12 cellular contexts compared by ENCODE assay signal in genomic region chr20:24931888-24932287, GRCh38. TPM values are rescaled to one million over a fixed set of nuclear protein-coding genes. Genes with fewer than 3 reads are reported as not detected.
DNase-seq lines count a peak whose midpoint lies in the region; FAIRE-seq and TF ChIP-seq lines count a peak whose summit lies in the region.
"Not testable (repeated sequence)": the region's sequence is repeated elsewhere in the genome, so short reads cannot be mapped to it uniquely, and the experiment has no call there.
"Had no signal": no experiment of that assay in that cellular context is flagged by ENCODE, and none has a peak within 500 bp of the region (broad histone marks: within the 10 kb centered on the region; RNA-seq: fewer than 3 reads in every experiment).

No MANE protein-coding gene starts in this region.

- H2BK15ac ChIP-seq in mesenchymal stem cell (ENCODE audit: low read depth, poor library complexity, severe bottlenecking) = not testable (repeated sequence)

- DNase-seq in KBM-7 (peak; percentile 29), mesenchymal stem cell (peak; percentile 1)
- DNase-seq in PC-9; activated naive CD8-positive, alpha-beta T cell treated with anti-CD3 and anti-CD28 coated beads for 36 hours: not testable (repeated sequence)
- DNase-seq in activated CD4-positive, alpha-beta memory T cell treated with anti-CD3 and anti-CD28 coated beads, Interleukin-2, amount 10 ng/mL, durations not matched to agents 7 days and 5 days = peak; percentile 14

- H3K79me2 ChIP-seq in PC-9 (ENCODE audit: low read depth) = not testable (repeated sequence)

- not testable (repeated sequence) for H2AK5ac ChIP-seq in mesenchymal stem cell (ENCODE audit: low read length, severe bottlenecking)

- peaks cover 29% of the 10 kb centered on the region for H3K4me1 Mint-ChIP-seq in activated CD4-positive, alpha-beta memory T cell treated with anti-CD3 and anti-CD28 coated beads, Interleukin-2, amount 10 ng/mL, durations not matched to agents 7 days and 5 days
- H3K4me1 Mint-ChIP-seq in activated naive CD8-positive, alpha-beta T cell treated with anti-CD3 and anti-CD28 coated beads for 36 hours = peaks cover 30% of the 10 kb centered on the region

- not testable (repeated sequence) for H3K14ac ChIP-seq in mesenchymal stem cell (ENCODE audit: low read length in 2 of 2)

- H3K79me1 ChIP-seq in mesenchymal stem cell (replicated peaks; ENCODE audit: low read length, poor library complexity, severe bottlenecking) = not testable (repeated sequence)

- not testable (repeated sequence) for H4K8ac ChIP-seq in mesenchymal stem cell (ENCODE audit: low read length)

- H3K27me3 Mint-ChIP-seq in activated CD4-positive, alpha-beta memory T cell treated with anti-CD3 and anti-CD28 coated beads, Interleukin-2, amount 10 ng/mL, durations not matched to agents 7 days and 5 days; activated naive CD8-positive, alpha-beta T cell treated with anti-CD3 and anti-CD28 coated beads for 36 hours: not testable (repeated sequence)

- not testable (repeated sequence) for H3K18ac ChIP-seq in mesenchymal stem cell (ENCODE audit: low read depth in 1 of 2, low read length in 2 of 2)

- TF ChIP-seq CTCF in PC-9 (conservative IDR thresholded peaks at IDR 0.05) = not testable (repeated sequence)

- H3K27ac ChIP-seq in BLaER1 = peak overlapping the region; percentile 78
- peak overlapping the region; percentile 96 for H3K27ac ChIP-seq in PC-9
- H3K27ac ChIP-seq in mesenchymal stem cell (ENCODE audit: low read length, poor library complexity, severe bottlenecking) = not testable (repeated sequence)

- CTCF ChIA-PET in PC-9 (lab: Charles Lee) = not testable (repeated sequence)
- CTCF ChIA-PET in activated CD4-positive, alpha-beta memory T cell treated with anti-CD3 and anti-CD28 coated beads, Interleukin-2, amount 10 ng/mL, durations not matched to agents 7 days and 5 days (lab: Charles Lee) = interaction anchor here (1.1 to 3.4 kb wide), 5 partner anchors 15 to 58 kb away, joined by 4 to 23 read pairs (median 18); partner anchors contain the start of gene CST7

- not testable (repeated sequence) for H3K9me2 ChIP-seq in PC-9 (ENCODE audit: insufficient read depth)

- WGBS in mesenchymal stem cell = 33% methylated on average over 1 of the region's 1 CpG

- peaks cover 29% of the 10 kb centered on the region; the same call in 1 of the 2 replicates for H3K9me3 ChIP-seq in BLaER1
- H3K9me3 ChIP-seq in PC-9 (ENCODE audit: insufficient read depth, low read depth); mesenchymal stem cell (ENCODE audit: control insufficient read depth, low read length); skeletal muscle satellite cell (replicated peaks; ENCODE audit: low read length): not testable (repeated sequence)

- H3K27me3 ChIP-seq in BLaER1; PC-9 (ENCODE audit: insufficient read depth, low read depth); skeletal muscle satellite cell (ENCODE audit: control insufficient read depth, insufficient read depth, low read length): not testable (repeated sequence)
- H3K27me3 ChIP-seq in mesenchymal stem cell (ENCODE audit: control insufficient read depth in 1 of 2, insufficient read depth in 1 of 2, low read length in 2 of 2) = peaks cover 0 to 14% of the 10 kb centered on the region in 2 experiments

- BruUV-seq in PC-9 (replicated peaks; lab: Mats Ljungman, UMichigan) = not testable (repeated sequence)

- H3K36me3 ChIP-seq in BLaER1; PC-9 (ENCODE audit: low read depth); mesenchymal stem cell (ENCODE audit: control insufficient read depth in 1 of 2, insufficient read depth in 2 of 2, low read depth in 1 of 2, low read length in 2 of 2); skeletal muscle satellite cell (ENCODE audit: insufficient read depth, low read length): not testable (repeated sequence)

- intact Hi-C loops in PC-9 (cut with micrococcal nuclease; ENCODE audit: unreplicated experiment) = loop anchor here (5.0 to 10.0 kb wide), 3 partner anchors 143 to 1010 kb away; no protein-coding TSS in a partner anchor

- H3K4me3 ChIP-seq in BLaER1 = peak overlapping the region; percentile 28; the same call in 1 of the 2 replicates
- peak overlapping the region; percentile 62; the same call in 1 of the 2 replicates for H3K4me3 ChIP-seq in PC-9
- H3K4me3 ChIP-seq in mesenchymal stem cell (ENCODE audit: insufficient read depth in 1 of 2, low read depth in 1 of 2, low read length in 2 of 2); skeletal muscle satellite cell (ENCODE audit: low read length): not testable (repeated sequence)

- H3F3A ChIP-seq in PC-9 (ENCODE audit: insufficient read depth, low read depth) = peaks cover 20% of the 10 kb centered on the region; the same call in 1 of the 2 replicates

- not testable (repeated sequence) for H3K36me3 Mint-ChIP-seq in activated CD4-positive, alpha-beta memory T cell treated with anti-CD3 and anti-CD28 coated beads, Interleukin-2, amount 10 ng/mL, durations not matched to agents 7 days and 5 days (ENCODE audit: low read depth); activated naive CD8-positive, alpha-beta T cell treated with anti-CD3 and anti-CD28 coated beads for 36 hours

- in situ Hi-C loops in KBM-7 (cut with MboI; ENCODE audit: low pct_unique_long_range_greater_than_20kb, low sequenced_read_pairs) = not testable (repeated sequence)

- H4K91ac ChIP-seq in mesenchymal stem cell (ENCODE audit: low read length) = not testable (repeated sequence)

- not testable (repeated sequence) for H4K20me1 ChIP-seq in BLaER1; PC-9 (ENCODE audit: insufficient read depth)

- not testable (repeated sequence) for H2BK5ac ChIP-seq in mesenchymal stem cell (ENCODE audit: low read depth, low read length, poor library complexity, severe bottlenecking)

- H3K27ac Mint-ChIP-seq in activated CD4-positive, alpha-beta memory T cell treated with anti-CD3 and anti-CD28 coated beads, Interleukin-2, amount 10 ng/mL, durations not matched to agents 7 days and 5 days = peak overlapping the region; percentile 88
- H3K27ac Mint-ChIP-seq in activated naive CD8-positive, alpha-beta T cell treated with anti-CD3 and anti-CD28 coated beads for 36 hours = peak overlapping the region; percentile 58

- POLR2A ChIA-PET in PC-9 (lab: Charles Lee; ENCODE audit: unreplicated experiment) = not testable (repeated sequence)
- POLR2A ChIA-PET in activated CD4-positive, alpha-beta memory T cell treated with anti-CD3 and anti-CD28 coated beads, Interleukin-2, amount 10 ng/mL, durations not matched to agents 7 days and 5 days (lab: Charles Lee) = interaction anchor here (1.4 to 4.2 kb wide), 5 partner anchors 18 to 125 kb away, joined by 4 to 39 read pairs (median 7); partner anchors contain the start of gene CST7

- peaks cover 61% of the 10 kb centered on the region for H3K4me1 ChIP-seq in BLaER1
- peaks cover 37% of the 10 kb centered on the region for H3K4me1 ChIP-seq in PC-9 (replicated peaks; ENCODE audit: insufficient read depth)
- not testable (repeated sequence) for H3K4me1 ChIP-seq in mesenchymal stem cell (ENCODE audit: control insufficient read depth, insufficient read depth, low read depth, low read length); skeletal muscle satellite cell (ENCODE audit: control insufficient read depth, insufficient read depth, low read length)

- H3K4me3 Mint-ChIP-seq in activated CD4-positive, alpha-beta memory T cell treated with anti-CD3 and anti-CD28 coated beads, Interleukin-2, amount 10 ng/mL, durations not matched to agents 7 days and 5 days; activated naive CD8-positive, alpha-beta T cell treated with anti-CD3 and anti-CD28 coated beads for 36 hours: not testable (repeated sequence)

- H2BK120ac ChIP-seq in mesenchymal stem cell (ENCODE audit: low read depth, low read length) = not testable (repeated sequence)

- not testable (repeated sequence) for H3K23ac ChIP-seq in mesenchymal stem cell (ENCODE audit: low read length in 2 of 2)

- H3K9ac ChIP-seq in BLaER1 (peak overlapping the region; percentile 59; the same call in 1 of the 2 replicates), skeletal muscle satellite cell (ENCODE audit: low read depth, low read length) (peak overlapping the region; percentile 23)
- H3K9ac ChIP-seq in mesenchymal stem cell (ENCODE audit: low read length) = not testable (repeated sequence)

- H3K9me3 Mint-ChIP-seq in activated CD4-positive, alpha-beta memory T cell treated with anti-CD3 and anti-CD28 coated beads, Interleukin-2, amount 10 ng/mL, durations not matched to agents 7 days and 5 days; activated naive CD8-positive, alpha-beta T cell treated with anti-CD3 and anti-CD28 coated beads for 36 hours: not testable (repeated sequence)

- not testable (repeated sequence) for H3K4ac ChIP-seq in mesenchymal stem cell (ENCODE audit: low read depth in 1 of 2, low read length in 2 of 2)

- H2AFZ ChIP-seq in PC-9; mesenchymal stem cell (ENCODE audit: low read depth, low read length): not testable (repeated sequence)

- not testable (repeated sequence) for H2BK12ac ChIP-seq in mesenchymal stem cell (ENCODE audit: low read length in 2 of 2)

- peak; percentile 61 for FAIRE-seq in endometrium (lab: Jason Lieb, UNC)

- peak overlapping the region; percentile 76 for H3K4me2 ChIP-seq in BLaER1
- H3K4me2 ChIP-seq in PC-9 = peak overlapping the region; percentile 81
- H3K4me2 ChIP-seq in mesenchymal stem cell (ENCODE audit: low read length, poor library complexity, severe bottlenecking); skeletal muscle satellite cell (ENCODE audit: low read length): not testable (repeated sequence)

RNA-seq across cellular contexts. Expression of gene CST7, which starts 17.2 kb away (rescaled TPM):
- not detected in 2 replicates for total RNA-seq in PC-9 (2021)
- 100 to 1,000 TPM; 178 to 182 TPM for total RNA-seq in activated CD4-positive, alpha-beta memory T cell treated with anti-CD3 and anti-CD28 coated beads, Interleukin-2, amount 10 ng/mL, durations not matched to agents 7 days and 5 days
- 10 to 100 TPM; 41.5 to 44.7 TPM for total RNA-seq in activated naive CD8-positive, alpha-beta T cell treated with anti-CD3 and anti-CD28 coated beads for 36 hours
- polyA plus RNA-seq in mesenchymal stem cell (2013, experiment 1 of 2) = not detected
- not detected for polyA plus RNA-seq in mesenchymal stem cell (2013, experiment 2 of 2)
- total RNA-seq in skeletal muscle satellite cell (2012; rRNA removed) = not detected in 2 replicates
- total RNA-seq: Daoy, OCI-LY7, pulmonary artery endothelial cell had no signal
- polyA plus RNA-seq: A549 had no signal

Comparison
In these comparisons a context has a peak if more than half of its experiments do, and no peak if none do; other contexts are left out.
1. RNA of gene CST7, which starts 17.2 kb away (total RNA-seq): 178 to 182 TPM in activated CD4-positive, alpha-beta memory T cell treated with anti-CD3 and anti-CD28 coated beads, Interleukin-2, amount 10 ng/mL, durations not matched to agents 7 days and 5 days and 41.5 to 44.7 TPM in activated naive CD8-positive, alpha-beta T cell treated with anti-CD3 and anti-CD28 coated beads for 36 hours; not detected in PC-9; every median in the first group is over 10 times any median in the second.